1 cellular context compared by ENCODE assay signal in the genomic region with DNA sequence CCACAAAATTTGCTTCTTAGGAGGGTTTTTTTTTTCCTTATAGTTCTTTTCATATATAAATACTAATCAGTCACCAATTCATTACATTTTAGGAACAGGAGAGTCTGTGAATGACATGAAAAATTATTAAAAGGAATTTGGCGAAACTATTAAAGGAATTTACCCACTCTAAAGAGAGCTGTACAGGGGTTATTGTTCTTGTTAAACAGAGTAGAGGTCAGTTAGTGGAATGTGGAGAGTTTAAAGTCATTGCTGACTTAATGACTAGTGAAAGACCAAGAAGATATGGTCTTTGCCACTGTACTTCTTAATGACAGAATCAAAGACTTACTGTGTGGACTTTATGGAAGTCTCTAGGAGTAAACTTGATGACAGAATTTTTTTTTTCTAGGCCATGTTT.
TF ChIP-seq lines count a peak whose summit lies in the region.

No MANE protein-coding gene starts in this region.

TF ChIP-seq in SK-N-SH, 30 proteins besides CTCF, POLR2A, EP300 and RAD21 (continued from another document):
- TF ChIP-seq, protein P1, sequence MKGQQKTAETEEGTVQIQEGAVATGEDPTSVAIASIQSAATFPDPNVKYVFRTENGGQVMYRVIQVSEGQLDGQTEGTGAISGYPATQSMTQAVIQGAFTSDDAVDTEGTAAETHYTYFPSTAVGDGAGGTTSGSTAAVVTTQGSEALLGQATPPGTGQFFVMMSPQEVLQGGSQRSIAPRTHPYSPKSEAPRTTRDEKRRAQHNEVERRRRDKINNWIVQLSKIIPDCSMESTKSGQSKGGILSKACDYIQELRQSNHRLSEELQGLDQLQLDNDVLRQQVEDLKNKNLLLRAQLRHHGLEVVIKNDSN (IDR thresholded peaks at IDR 0.05; ENCODE audit: borderline replicate concordance, low read depth), result no peak
- TF ChIP-seq MEF2A (IDR thresholded peaks at IDR 0.05; ENCODE audit: borderline replicate concordance, low read depth) (no peak), TEAD4 (IDR thresholded peaks at IDR 0.05; ENCODE audit: borderline replicate concordance, insufficient read depth) (no peak), FOXM1 (IDR thresholded peaks at IDR 0.05; ENCODE audit: low read depth) (no peak), GATA2 (CRISPR knock-in tag; IDR thresholded peaks at IDR 0.05) (no peak)
- TF ChIP-seq, protein P2, sequence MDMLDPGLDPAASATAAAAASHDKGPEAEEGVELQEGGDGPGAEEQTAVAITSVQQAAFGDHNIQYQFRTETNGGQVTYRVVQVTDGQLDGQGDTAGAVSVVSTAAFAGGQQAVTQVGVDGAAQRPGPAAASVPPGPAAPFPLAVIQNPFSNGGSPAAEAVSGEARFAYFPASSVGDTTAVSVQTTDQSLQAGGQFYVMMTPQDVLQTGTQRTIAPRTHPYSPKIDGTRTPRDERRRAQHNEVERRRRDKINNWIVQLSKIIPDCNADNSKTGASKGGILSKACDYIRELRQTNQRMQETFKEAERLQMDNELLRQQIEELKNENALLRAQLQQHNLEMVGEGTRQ (IDR thresholded peaks at IDR 0.05; ENCODE audit: borderline replicate concordance, low read depth, low read length), result no peak
